Comparison of ENCODE assay signal across 12 cellular contexts in genomic region chr2:28366149-28366495, GRCh38. TPM values are rescaled to one million over a fixed set of nuclear protein-coding genes. Genes with fewer than 3 reads are reported as not detected.
DNase-seq lines count a peak whose midpoint lies in the region; ATAC-seq and TF ChIP-seq lines count a peak whose summit lies in the region.
"Had no signal": no experiment of that assay in that cellular context is flagged by ENCODE, and none has a peak within 500 bp of the region (broad histone marks: within the 10 kb centered on the region; RNA-seq: fewer than 3 reads in every experiment).

No MANE protein-coding gene starts in this region.

- H3K9me3 Mint-ChIP-seq in activated CD4-positive, alpha-beta memory T cell treated with anti-CD3 and anti-CD28 coated beads for 36 hours = no peaks in the 10 kb centered on the region
- H3K9me3 Mint-ChIP-seq: neural crest cell had no signal

- POLR2A ChIA-PET in activated CD4-positive, alpha-beta memory T cell treated with anti-CD3 and anti-CD28 coated beads for 36 hours (lab: Charles Lee) = interaction anchor here (1.3 to 1.9 kb wide), 2 partner anchors 13 to 25 kb away, joined by 4 to 6 read pairs; no protein-coding TSS in a partner anchor

- DNase-seq in DND-41 (no peak), psoas muscle (peak in 1 of 2 donors; percentile 52), 8988T (no peak), C1 segment of cervical spinal cord (lab: John Stamatoyannopoulos, UW) (no peak)
- DNase-seq in activated CD4-positive, alpha-beta memory T cell treated with anti-CD3 and anti-CD28 coated beads for 36 hours = no peak
- DNase-seq: left lung, NCI-H1436, NCI-H345 had no signal

- peak overlapping the region; percentile 49 for H3K4me2 ChIP-seq in DND-41 (ENCODE audit: insufficient read depth, low read length)

- WGBS in gastroesophageal sphincter (ENCODE audit: low coverage in 1 of 2), 2 donors = 87% methylated on average over 4 of the region's 10 CpGs; no CpG with 5 or more reads in 1 of the 2 donors
- WGBS in psoas muscle, 3 donors = 84 to 91% (median 90%) methylated on average over 10 of the region's 10 CpGs

- H2AFZ ChIP-seq in DND-41 (ENCODE audit: low read depth, low read length) = no peak overlapping the region

- CTCF ChIA-PET in activated CD4-positive, alpha-beta memory T cell treated with anti-CD3 and anti-CD28 coated beads for 36 hours (lab: Charles Lee) = interaction anchor here (0.7 kb wide), 1 partner anchor 65 kb away, joined by 3 read pairs; no protein-coding TSS in a partner anchor

- no peaks in the 10 kb centered on the region for H3K36me3 Mint-ChIP-seq in activated CD4-positive, alpha-beta memory T cell treated with anti-CD3 and anti-CD28 coated beads for 36 hours

- H3K27me3 Mint-ChIP-seq in activated CD4-positive, alpha-beta memory T cell treated with anti-CD3 and anti-CD28 coated beads for 36 hours = no peaks in the 10 kb centered on the region

- H3K4me1 Mint-ChIP-seq in activated CD4-positive, alpha-beta memory T cell treated with anti-CD3 and anti-CD28 coated beads for 36 hours (ENCODE audit: low read depth) = peaks cover 61% of the 10 kb centered on the region

- peaks cover 8% of the 10 kb centered on the region; the same call in 1 of the 2 replicates for H4K20me1 ChIP-seq in DND-41 (ENCODE audit: insufficient read depth, low read length)

- no peak overlapping the region for H3K4me3 Mint-ChIP-seq in activated CD4-positive, alpha-beta memory T cell treated with anti-CD3 and anti-CD28 coated beads for 36 hours
- H3K4me3 Mint-ChIP-seq: neural crest cell had no signal

- peak overlapping the region; percentile 33 for H3K27ac Mint-ChIP-seq in activated CD4-positive, alpha-beta memory T cell treated with anti-CD3 and anti-CD28 coated beads for 36 hours

- TF ChIP-seq CTCF in DND-41 (IDR thresholded peaks at IDR 0.05; ENCODE audit: borderline replicate concordance, extremely low read depth, low read length, poor library complexity, severe bottlenecking) = no peak
- TF ChIP-seq CTCF in gastroesophageal sphincter (IDR thresholded peaks at IDR 0.05) = no peak
- TF ChIP-seq CTCF in psoas muscle (IDR thresholded peaks at IDR 0.05) = no peak

- H3K79me2 ChIP-seq in DND-41 (ENCODE audit: insufficient read depth, low read length) = no peaks in the 10 kb centered on the region

- no peak for ATAC-seq in DND-41 (ENCODE audit: insufficient read depth, low read depth)
- ATAC-seq in gastroesophageal sphincter = peak; percentile 6
- no peak for ATAC-seq in psoas muscle
- ATAC-seq in GM18870 (IDR thresholded peaks at IDR 0.05; ENCODE audit: unreplicated experiment) = no peak

- TF ChIP-seq EP300 in gastroesophageal sphincter (IDR thresholded peaks at IDR 0.05) = no peak

- no peak overlapping the region for H3K9ac ChIP-seq in DND-41 (ENCODE audit: low read depth, low read length)

- H3K27ac ChIP-seq in DND-41 (ENCODE audit: low read length) (no peak overlapping the region), gastroesophageal sphincter (no peak overlapping the region), psoas muscle (peak overlapping the region; percentile 82)
- H3K27ac ChIP-seq: C4-2B had no signal

- no peaks in the 10 kb centered on the region for H3K36me3 ChIP-seq in DND-41 (ENCODE audit: insufficient read depth, low read length)
- no peaks in the 10 kb centered on the region for H3K36me3 ChIP-seq in gastroesophageal sphincter
- no peaks in the 10 kb centered on the region for H3K36me3 ChIP-seq in psoas muscle (ENCODE audit: insufficient read depth in 1 of 2, low read depth in 1 of 2)
- H3K36me3 ChIP-seq: left lung had no signal

- no peak for TF ChIP-seq POLR2A in gastroesophageal sphincter (IDR thresholded peaks at IDR 0.05)

- H3K9me3 ChIP-seq in DND-41 (ENCODE audit: insufficient read depth, low read length, severe bottlenecking) = no peaks in the 10 kb centered on the region
- no peaks in the 10 kb centered on the region for H3K9me3 ChIP-seq in gastroesophageal sphincter
- no peaks in the 10 kb centered on the region for H3K9me3 ChIP-seq in psoas muscle
- H3K9me3 ChIP-seq: left lung had no signal

- H3K4me3 ChIP-seq in DND-41 (ENCODE audit: low read depth in 1 of 2, low read length in 2 of 2) (peak overlapping the region in 1 of 2 experiments; percentile 8; a peak in 1 of 4 replicates), gastroesophageal sphincter (no peak overlapping the region), psoas muscle (no peak overlapping the region)
- H3K4me3 ChIP-seq: left lung had no signal

- H3K4me1 ChIP-seq in DND-41 (ENCODE audit: insufficient read depth, low read length) (peaks cover 36% of the 10 kb centered on the region), gastroesophageal sphincter (no peaks in the 10 kb centered on the region), psoas muscle (peaks cover 31% of the 10 kb centered on the region)

- H3K27me3 ChIP-seq in DND-41 (ENCODE audit: insufficient read depth, low read length, poor library complexity) (no peaks in the 10 kb centered on the region), gastroesophageal sphincter (no peaks in the 10 kb centered on the region), psoas muscle (ENCODE audit: insufficient read depth in 3 of 3, low read length in 2 of 3) (no peaks in the 10 kb centered on the region)
- H3K27me3 ChIP-seq: left lung had no signal

- intact Hi-C loops in activated CD4-positive, alpha-beta memory T cell treated with anti-CD3 and anti-CD28 coated beads for 36 hours (cut with micrococcal nuclease) = loop anchor here (2.0 kb wide), 1 partner anchor 21 kb away; no protein-coding TSS in a partner anchor
- intact Hi-C loops in psoas muscle (cut with DNase I) = no loop called here

RNA-seq across cellular contexts. Expression of gene FOSL2, which starts 26.5 kb away (rescaled TPM):
- total RNA-seq in activated CD4-positive, alpha-beta memory T cell treated with anti-CD3 and anti-CD28 coated beads for 36 hours = 100 to 1,000 TPM; 172 to 182 TPM
- 100 to 1,000 TPM in 3 of 4 donors, 10 to 100 TPM in 1; 75.3 to 152 (median 132) TPM for total RNA-seq in gastroesophageal sphincter
- 100 to 1,000 TPM in 3 of 4 donors, 10 to 100 TPM in 1; 52.2 to 278 (median 192) TPM for total RNA-seq in psoas muscle
- 10 to 100 TPM; 20.1 to 74.7 (median 72.1) TPM for polyA plus RNA-seq in psoas muscle
